3 cellular contexts compared by ENCODE assay signal in the genomic region with DNA sequence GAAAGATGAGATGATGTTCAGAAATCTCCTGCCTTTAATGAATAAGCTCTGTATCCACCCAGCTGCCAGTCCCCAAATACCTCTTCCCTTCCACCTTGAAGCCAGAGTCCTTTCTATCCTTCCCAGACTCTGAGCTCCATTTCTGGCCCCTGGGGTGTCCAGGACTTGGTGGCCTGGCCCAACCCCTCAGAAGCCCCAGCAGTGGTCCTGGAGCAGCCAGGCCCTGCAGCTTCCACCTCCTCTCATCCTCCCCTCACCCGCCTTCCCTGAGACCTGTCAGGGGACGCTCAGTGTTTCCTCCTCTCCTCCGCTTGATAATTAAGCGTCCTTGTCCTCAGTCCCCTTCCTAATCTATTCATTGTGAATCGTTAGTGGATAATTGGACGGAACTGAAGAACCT.
"Had no signal": no experiment of that assay in that cellular context is flagged by ENCODE, and none has a peak within 500 bp of the region (broad histone marks: within the 10 kb centered on the region; RNA-seq: fewer than 3 reads in every experiment).

No MANE protein-coding gene starts in this region.

- H3K4me3 ChIP-seq: GM12878 had no signal

- DNase-seq: GDM1, GF-D8 had no signal
